ENCODE assay signal across 18 cellular contexts in the genomic region with DNA sequence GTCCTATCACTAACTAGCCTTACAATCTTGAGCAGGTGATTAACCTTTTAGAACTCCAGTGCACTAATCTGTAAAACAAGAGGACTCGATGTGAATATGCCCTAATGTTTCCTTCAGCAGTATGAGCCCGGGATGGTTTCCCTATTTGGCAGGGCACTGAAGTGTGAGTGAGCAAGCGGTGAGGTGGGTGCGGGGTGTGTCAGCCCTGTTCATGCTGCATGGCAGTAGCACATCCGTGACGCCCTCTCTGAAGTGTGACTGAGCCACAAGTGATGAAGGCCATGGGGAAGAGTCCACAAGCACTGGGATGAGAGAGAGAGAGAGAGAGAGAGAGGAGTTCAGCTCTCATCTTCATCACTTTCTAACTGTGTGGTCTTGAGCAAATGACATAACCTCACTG.
DNase-seq lines count a peak whose midpoint lies in the region; ATAC-seq and TF ChIP-seq lines count a peak whose summit lies in the region.
"Had no signal": no experiment of that assay in that cellular context is flagged by ENCODE, and none has a peak within 500 bp of the region (broad histone marks: within the 10 kb centered on the region; RNA-seq: fewer than 3 reads in every experiment).

No MANE protein-coding gene starts in this region.

- no peak overlapping the region for H3K27ac Mint-ChIP-seq in WTC11
- H3K27ac Mint-ChIP-seq: GM23338 had no signal

- no peaks in the 10 kb centered on the region for H3K36me3 Mint-ChIP-seq in WTC11

- no peaks in the 10 kb centered on the region for H3K27me3 Mint-ChIP-seq in WTC11 (ENCODE audit: low read depth)

- ATAC-seq in left cardiac atrium (peak; percentile 58 to 66), Right ventricle myocardium superior (ENCODE audit: poor library complexity) (no peak), HG03175 (IDR thresholded peaks at IDR 0.05; ENCODE audit: unreplicated experiment) (peak; percentile 41), WTC11 (no peak)
- ATAC-seq: GM23338, Right ventricle myocardium inferior had no signal

- CTCF ChIA-PET in WTC11 (lab: Charles Lee) = no interaction called here

- H3K4me1 Mint-ChIP-seq in WTC11 = peaks cover 27% of the 10 kb centered on the region

- peaks cover 7% of the 10 kb centered on the region for H3K9me3 Mint-ChIP-seq in WTC11
- H3K9me3 Mint-ChIP-seq: GM23338 had no signal

- POLR2A ChIA-PET in WTC11 (lab: Charles Lee) = no interaction called here

- no peak overlapping the region for H3K4me3 Mint-ChIP-seq in WTC11
- H3K4me3 Mint-ChIP-seq: GM23338 had no signal

- TF ChIP-seq CTCF in WTC11 (IDR thresholded peaks at IDR 0.05) = no peak

- no peak for DNase-seq in left cardiac atrium
- DNase-seq in Right ventricle myocardium superior = no peak
- peak; percentile 82 for DNase-seq in kidney tubule cell (ENCODE audit: low spot score)
- no peak for DNase-seq in GM19240 (ENCODE audit: insufficient read length, low spot score)
- DNase-seq in NCI-H1694 treated with DMSO at 0.1 percent for 48 hours (lab: John Stamatoyannopoulos, UW) = no peak
- DNase-seq in stimulated activated CD4-positive, alpha-beta T cell treated with anti-CD3 and anti-CD28 coated beads, Interleukin-12 subunit alpha, Interleukin-12 subunit beta, amount 100 ng/mL, for 4 hours = no peak
- DNase-seq in WTC11 (ENCODE audit: low spot score) = no peak
- DNase-seq: 8988T, DMS53, HCEC 1CT, KG1, NCI-H1436 treated with DMSO at 0.1 percent for 48 hours, NCI-H226, NCI-H524 treated with DMSO at 0.1 percent for 48 hours, OCI-M1 had no signal

- intact Hi-C loops in left cardiac atrium (cut with DNase I) (no loop called here), Right ventricle myocardium superior (cut with DNase I) (no loop called here)

TF ChIP-seq in WTC11, 78 proteins besides CTCF, POLR2A, EP300 and RAD21 (continues in another document):
- TF ChIP-seq HMGA2 (CRISPR knock-in tag; IDR thresholded peaks at IDR 0.05) = no peak
- TF ChIP-seq CBFB (CRISPR knock-in tag; IDR thresholded peaks at IDR 0.05; ENCODE audit: low read depth) = no peak
- TF ChIP-seq, protein P1, sequence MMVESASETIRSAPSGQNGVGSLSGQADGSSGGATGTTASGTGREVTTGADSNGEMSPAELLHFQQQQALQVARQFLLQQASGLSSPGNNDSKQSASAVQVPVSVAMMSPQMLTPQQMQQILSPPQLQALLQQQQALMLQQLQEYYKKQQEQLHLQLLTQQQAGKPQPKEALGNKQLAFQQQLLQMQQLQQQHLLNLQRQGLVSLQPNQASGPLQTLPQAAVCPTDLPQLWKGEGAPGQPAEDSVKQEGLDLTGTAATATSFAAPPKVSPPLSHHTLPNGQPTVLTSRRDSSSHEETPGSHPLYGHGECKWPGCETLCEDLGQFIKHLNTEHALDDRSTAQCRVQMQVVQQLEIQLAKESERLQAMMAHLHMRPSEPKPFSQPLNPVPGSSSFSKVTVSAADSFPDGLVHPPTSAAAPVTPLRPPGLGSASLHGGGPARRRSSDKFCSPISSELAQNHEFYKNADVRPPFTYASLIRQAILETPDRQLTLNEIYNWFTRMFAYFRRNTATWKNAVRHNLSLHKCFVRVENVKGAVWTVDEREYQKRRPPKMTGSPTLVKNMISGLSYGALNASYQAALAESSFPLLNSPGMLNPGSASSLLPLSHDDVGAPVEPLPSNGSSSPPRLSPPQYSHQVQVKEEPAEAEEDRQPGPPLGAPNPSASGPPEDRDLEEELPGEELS (CRISPR knock-in tag; IDR thresholded peaks at IDR 0.05) = no peak
- no peak for TF ChIP-seq NFE2L1 (CRISPR knock-in tag; IDR thresholded peaks at IDR 0.05)
- TF ChIP-seq E2F4 (CRISPR knock-in tag; IDR thresholded peaks at IDR 0.05; ENCODE audit: borderline replicate concordance, low read depth) = no peak
- TF ChIP-seq TCF7 (CRISPR knock-in tag; IDR thresholded peaks at IDR 0.05; ENCODE audit: low read depth) = no peak
- TF ChIP-seq, protein P2, sequence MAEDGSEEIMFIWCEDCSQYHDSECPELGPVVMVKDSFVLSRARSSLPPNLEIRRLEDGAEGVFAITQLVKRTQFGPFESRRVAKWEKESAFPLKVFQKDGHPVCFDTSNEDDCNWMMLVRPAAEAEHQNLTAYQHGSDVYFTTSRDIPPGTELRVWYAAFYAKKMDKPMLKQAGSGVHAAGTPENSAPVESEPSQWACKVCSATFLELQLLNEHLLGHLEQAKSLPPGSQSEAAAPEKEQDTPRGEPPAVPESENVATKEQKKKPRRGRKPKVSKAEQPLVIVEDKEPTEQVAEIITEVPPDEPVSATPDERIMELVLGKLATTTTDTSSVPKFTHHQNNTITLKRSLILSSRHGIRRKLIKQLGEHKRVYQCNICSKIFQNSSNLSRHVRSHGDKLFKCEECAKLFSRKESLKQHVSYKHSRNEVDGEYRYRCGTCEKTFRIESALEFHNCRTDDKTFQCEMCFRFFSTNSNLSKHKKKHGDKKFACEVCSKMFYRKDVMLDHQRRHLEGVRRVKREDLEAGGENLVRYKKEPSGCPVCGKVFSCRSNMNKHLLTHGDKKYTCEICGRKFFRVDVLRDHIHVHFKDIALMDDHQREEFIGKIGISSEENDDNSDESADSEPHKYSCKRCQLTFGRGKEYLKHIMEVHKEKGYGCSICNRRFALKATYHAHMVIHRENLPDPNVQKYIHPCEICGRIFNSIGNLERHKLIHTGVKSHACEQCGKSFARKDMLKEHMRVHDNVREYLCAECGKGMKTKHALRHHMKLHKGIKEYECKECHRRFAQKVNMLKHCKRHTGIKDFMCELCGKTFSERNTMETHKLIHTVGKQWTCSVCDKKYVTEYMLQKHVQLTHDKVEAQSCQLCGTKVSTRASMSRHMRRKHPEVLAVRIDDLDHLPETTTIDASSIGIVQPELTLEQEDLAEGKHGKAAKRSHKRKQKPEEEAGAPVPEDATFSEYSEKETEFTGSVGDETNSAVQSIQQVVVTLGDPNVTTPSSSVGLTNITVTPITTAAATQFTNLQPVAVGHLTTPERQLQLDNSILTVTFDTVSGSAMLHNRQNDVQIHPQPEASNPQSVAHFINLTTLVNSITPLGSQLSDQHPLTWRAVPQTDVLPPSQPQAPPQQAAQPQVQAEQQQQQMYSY (CRISPR knock-in tag; IDR thresholded peaks at IDR 0.05) = no peak
- no peak for TF ChIP-seq PRRX2 (CRISPR knock-in tag; IDR thresholded peaks at IDR 0.05)
- TF ChIP-seq EMX1 (CRISPR knock-in tag; IDR thresholded peaks at IDR 0.05) = no peak
- no peak for TF ChIP-seq NR1H2 (CRISPR knock-in tag; IDR thresholded peaks at IDR 0.05)
- TF ChIP-seq, protein P3, sequence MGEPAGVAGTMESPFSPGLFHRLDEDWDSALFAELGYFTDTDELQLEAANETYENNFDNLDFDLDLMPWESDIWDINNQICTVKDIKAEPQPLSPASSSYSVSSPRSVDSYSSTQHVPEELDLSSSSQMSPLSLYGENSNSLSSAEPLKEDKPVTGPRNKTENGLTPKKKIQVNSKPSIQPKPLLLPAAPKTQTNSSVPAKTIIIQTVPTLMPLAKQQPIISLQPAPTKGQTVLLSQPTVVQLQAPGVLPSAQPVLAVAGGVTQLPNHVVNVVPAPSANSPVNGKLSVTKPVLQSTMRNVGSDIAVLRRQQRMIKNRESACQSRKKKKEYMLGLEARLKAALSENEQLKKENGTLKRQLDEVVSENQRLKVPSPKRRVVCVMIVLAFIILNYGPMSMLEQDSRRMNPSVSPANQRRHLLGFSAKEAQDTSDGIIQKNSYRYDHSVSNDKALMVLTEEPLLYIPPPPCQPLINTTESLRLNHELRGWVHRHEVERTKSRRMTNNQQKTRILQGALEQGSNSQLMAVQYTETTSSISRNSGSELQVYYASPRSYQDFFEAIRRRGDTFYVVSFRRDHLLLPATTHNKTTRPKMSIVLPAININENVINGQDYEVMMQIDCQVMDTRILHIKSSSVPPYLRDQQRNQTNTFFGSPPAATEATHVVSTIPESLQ (CRISPR knock-in tag; IDR thresholded peaks at IDR 0.05) = no peak
- TF ChIP-seq, protein P4, sequence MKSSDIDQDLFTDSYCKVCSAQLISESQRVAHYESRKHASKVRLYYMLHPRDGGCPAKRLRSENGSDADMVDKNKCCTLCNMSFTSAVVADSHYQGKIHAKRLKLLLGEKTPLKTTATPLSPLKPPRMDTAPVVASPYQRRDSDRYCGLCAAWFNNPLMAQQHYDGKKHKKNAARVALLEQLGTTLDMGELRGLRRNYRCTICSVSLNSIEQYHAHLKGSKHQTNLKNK (CRISPR knock-in tag; IDR thresholded peaks at IDR 0.05) = no peak
- no peak for TF ChIP-seq ZNF416 (CRISPR knock-in tag; IDR thresholded peaks at IDR 0.05)
- no peak for TF ChIP-seq TP53 (CRISPR knock-in tag; IDR thresholded peaks at IDR 0.05)
- no peak for TF ChIP-seq ATF1 (CRISPR knock-in tag; IDR thresholded peaks at IDR 0.05)
- no peak for TF ChIP-seq ZBTB43 (CRISPR knock-in tag; IDR thresholded peaks at IDR 0.05)

Comparison
In these comparisons a context has a peak if more than half of its experiments do, and no peak if none do; other contexts are left out.
1. ATAC-seq: peak in left cardiac atrium (2 of 2) and HG03175 (single experiment); none in Right ventricle myocardium superior (single experiment) and WTC11 (single experiment).